ENCODE assay signal across 14 cellular contexts in the genomic region with DNA sequence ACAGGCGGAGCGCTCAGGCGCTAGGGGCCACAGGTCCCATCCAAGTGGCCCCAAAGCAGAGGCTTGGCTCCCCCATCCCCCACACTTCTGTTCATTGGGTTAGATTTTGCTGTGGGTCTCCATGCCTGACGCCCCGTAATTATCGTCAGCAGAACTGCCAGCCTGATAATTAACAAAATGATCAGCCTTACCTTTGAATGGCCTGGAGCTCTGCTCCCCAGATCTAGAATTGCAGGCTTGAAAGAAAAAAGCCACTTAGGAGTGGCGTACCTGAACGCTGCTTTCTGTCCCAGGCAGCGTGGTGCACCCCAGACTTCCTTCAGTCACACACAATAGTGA. TPM values are rescaled to one million over a fixed set of nuclear protein-coding genes. Genes with fewer than 3 reads are reported as not detected.
DNase-seq lines count a peak whose midpoint lies in the region; ATAC-seq, FAIRE-seq and TF ChIP-seq lines count a peak whose summit lies in the region.
"Had no signal": no experiment of that assay in that cellular context is flagged by ENCODE, and none has a peak within 500 bp of the region (broad histone marks: within the 10 kb centered on the region; RNA-seq: fewer than 3 reads in every experiment).

No MANE protein-coding gene starts in this region.

- no peaks in the 10 kb centered on the region for H3K9me3 ChIP-seq in A549
- no peaks in the 10 kb centered on the region for H3K9me3 ChIP-seq in K562 (replicated peaks; ENCODE audit: control insufficient read depth, insufficient read depth, low read depth, low read length)

- TF ChIP-seq POLR2A in A549 (IDR thresholded peaks at IDR 0.05; ENCODE audit: low read length) (no peak), K562 (conservative IDR thresholded peaks at IDR 0.05) (no peak)

- H3K4me1 ChIP-seq in A549 (peaks cover 16% of the 10 kb centered on the region; the same call in 2 of the 3 replicates), K562 (replicated peaks in 1 of 2; ENCODE audit: control insufficient read depth in 2 of 2, insufficient read depth in 2 of 2, low read length in 2 of 2) (peaks cover 12 to 59% of the 10 kb centered on the region in 2 experiments; a peak in 4 of 5 replicates)

- peaks cover 11% of the 10 kb centered on the region for H4K20me1 ChIP-seq in K562 (replicated peaks; ENCODE audit: control insufficient read depth, insufficient read depth, low read length)

- H3K4me1 Mint-ChIP-seq in nephron progenitor cell: peaks cover 17% of the 10 kb centered on the region
- H3K4me1 Mint-ChIP-seq: activated CD4-positive, alpha-beta memory T cell treated with anti-CD3 and anti-CD28 coated beads, Interleukin-2, amount 10 ng/mL, durations not matched to agents 7 days and 5 days; stimulated activated naive CD8-positive, alpha-beta T cell treated with anti-CD3 and anti-CD28 coated beads, Interleukin-15, amount 100 ng/mL, for 72 hours had no signal

- peak overlapping the region; percentile 13; the same call in 1 of the 2 replicates for H2AFZ ChIP-seq in K562 (ENCODE audit: low read depth, low read length)

- FAIRE-seq in A549 (lab: Jason Lieb, UNC) (no peak), K562 (lab: Jason Lieb, UNC) (no peak)

- H3K4me3 ChIP-seq in A549 (no peak overlapping the region), HFF-Myc (replicated peaks; ENCODE audit: low read depth, low read length) (no peak overlapping the region), K562 (no peak overlapping the region)

- H3K27me3 ChIP-seq in K562 (ENCODE audit: control insufficient read depth in 2 of 2, insufficient read depth in 2 of 2, low read length in 2 of 2): peaks cover 12 to 59% of the 10 kb centered on the region in 2 experiments; a peak in 4 of 5 replicates

- H3K9me1 ChIP-seq in K562 (ENCODE audit: control insufficient read depth, insufficient read depth, low read length): no peaks in the 10 kb centered on the region

- H3K9ac ChIP-seq in K562 (ENCODE audit: insufficient read depth in 1 of 2, low read depth in 2 of 2, low read length in 2 of 2): 0 out of 4 replicates have a peak overlapping the region, but pooled peaks of 1 of the 2 experiments have one; percentile 23

- ATAC-seq in A549 (no peak), K562 (no peak)
- ATAC-seq: stimulated activated naive CD8-positive, alpha-beta T cell treated with anti-CD3 and anti-CD28 coated beads, Interleukin-15, amount 100 ng/mL, for 72 hours had no signal

- WGBS in A549 (ENCODE audit: missing lambda C conversion rate): 63% methylated on average over 9 of the region's 9 CpGs
- WGBS in K562 (ENCODE audit: insufficient coverage, low coverage, missing lambda C conversion rate): 21% methylated on average over 8 of the region's 9 CpGs

- H3K27ac ChIP-seq in A549: no peak overlapping the region
- no peak overlapping the region for H3K27ac ChIP-seq in K562 (ENCODE audit: extremely low read depth, low read depth, low read length)

- no peaks in the 10 kb centered on the region for H3K36me3 ChIP-seq in K562 (ENCODE audit: control insufficient read depth, insufficient read depth, low read length)

- CTCF ChIA-PET in A549 (lab: Yijun Ruan, JAX) (interaction anchor here (0.5 to 27.5 kb wide), 45 partner anchors 8 to 491 kb away, joined by 3 to 1152 read pairs (median 4); a partner anchor contains a TSS), K562 (lab: Yijun Ruan, JAX; ENCODE audit: low intra/inter-chr PET ratio) (interaction anchor here (1.1 to 3.6 kb wide), 3 partner anchors 49 to 107 kb away, joined by 4 to 18 read pairs (median 9); no protein-coding TSS in a partner anchor)

- no peaks in the 10 kb centered on the region for H3K79me2 ChIP-seq in K562 (ENCODE audit: control insufficient read depth, insufficient read depth, low read length)

- H3K27me3 Mint-ChIP-seq in nephron progenitor cell (ENCODE audit: low read depth, poor library complexity): no peaks in the 10 kb centered on the region
- H3K27me3 Mint-ChIP-seq: activated CD4-positive, alpha-beta memory T cell treated with anti-CD3 and anti-CD28 coated beads, Interleukin-2, amount 10 ng/mL, durations not matched to agents 7 days and 5 days; stimulated activated naive CD8-positive, alpha-beta T cell treated with anti-CD3 and anti-CD28 coated beads, Interleukin-15, amount 100 ng/mL, for 72 hours had no signal

- TF ChIP-seq EP300 in A549 (IDR thresholded peaks at IDR 0.05) (no peak), K562 (IDR thresholded peaks at IDR 0.05; ENCODE audit: low read length) (no peak)

- in situ Hi-C loops in K562 (cut with MboI): loop anchor here (5.0 kb wide), 3 partner anchors 54 to 159 kb away; a partner anchor contains a TSS

- DNase-seq in A549 (ENCODE audit: low read depth in 1 of 2, low spot score in 1 of 2) (no peak), HFF-Myc (ENCODE audit: extremely low read depth, low read depth) (no peak), K562 (ENCODE audit: extremely low read depth in 1 of 4, low spot score in 3 of 4) (no peak), nephron progenitor cell (no peak), DMS79 treated with DMSO at 0.1 percent for 48 hours (lab: John Stamatoyannopoulos, UW) (no peak), activated gamma-delta T cell (lab: John Stamatoyannopoulos, UW) (no peak), amygdala (lab: John Stamatoyannopoulos, UW) (no peak), MV-4-11 (lab: John Stamatoyannopoulos, UW) (no peak)
- DNase-seq: NCI-H524 treated with DMSO at 0.1 percent for 48 hours had no signal

- no peaks in the 10 kb centered on the region for H3K9me3 Mint-ChIP-seq in nephron progenitor cell
- H3K9me3 Mint-ChIP-seq: activated CD4-positive, alpha-beta memory T cell treated with anti-CD3 and anti-CD28 coated beads, Interleukin-2, amount 10 ng/mL, durations not matched to agents 7 days and 5 days; stimulated activated naive CD8-positive, alpha-beta T cell treated with anti-CD3 and anti-CD28 coated beads, Interleukin-15, amount 100 ng/mL, for 72 hours had no signal

- no peak overlapping the region for H3K4me3 Mint-ChIP-seq in nephron progenitor cell
- H3K4me3 Mint-ChIP-seq: activated CD4-positive, alpha-beta memory T cell treated with anti-CD3 and anti-CD28 coated beads, Interleukin-2, amount 10 ng/mL, durations not matched to agents 7 days and 5 days; stimulated activated naive CD8-positive, alpha-beta T cell treated with anti-CD3 and anti-CD28 coated beads, Interleukin-15, amount 100 ng/mL, for 72 hours had no signal

- BruUV-seq in K562 (replicated peaks; lab: Mats Ljungman, UMichigan): no TSS peak

- peaks cover 48% of the 10 kb centered on the region for H3K36me3 Mint-ChIP-seq in nephron progenitor cell (ENCODE audit: low read depth)

- H3K4me2 ChIP-seq in A549: peak overlapping the region; percentile 62; the same call in 2 of the 3 replicates
- peak overlapping the region; percentile 23; the same call in 1 of the 2 replicates for H3K4me2 ChIP-seq in K562 (ENCODE audit: insufficient read depth, low read length)

- H3K27ac Mint-ChIP-seq in nephron progenitor cell: peak overlapping the region; percentile 29
- H3K27ac Mint-ChIP-seq: activated CD4-positive, alpha-beta memory T cell treated with anti-CD3 and anti-CD28 coated beads, Interleukin-2, amount 10 ng/mL, durations not matched to agents 7 days and 5 days; stimulated activated naive CD8-positive, alpha-beta T cell treated with anti-CD3 and anti-CD28 coated beads, Interleukin-15, amount 100 ng/mL, for 72 hours had no signal

- POLR2A ChIA-PET in A549 (lab: Yijun Ruan, JAX) (interaction anchor here (2.7 kb wide), 1 partner anchor 49 kb away, joined by 16 read pairs; a partner anchor contains a TSS), K562 (lab: Yijun Ruan, JAX) (interaction anchor here (0.5 to 1.4 kb wide), 7 partner anchors 10 to 167 kb away, joined by 3 to 4 read pairs (median 3); a partner anchor contains a TSS)

- peak; percentile 13; the same call in 1 of the 3 replicates for TF ChIP-seq CTCF in A549 (IDR thresholded peaks at IDR 0.05)
- TF ChIP-seq CTCF in HFF-Myc (IDR thresholded peaks at IDR 0.05; ENCODE audit: low read depth, low read length, missing control alignments): peak; percentile 24
- TF ChIP-seq CTCF in K562 (IDR thresholded peaks at IDR 0.05 in 2 of 3, conservative IDR thresholded peaks at IDR 0.05 in 1 of 3; ENCODE audit: insufficient read depth in 2 of 3, low read depth in 1 of 3, low read length in 3 of 3): peak in 1 of 3 experiments; percentile 18; a peak in 1 of 6 replicates
- no peak for TF ChIP-seq CTCF in nephron progenitor cell (IDR thresholded peaks at IDR 0.05)

- TF ChIP-seq RAD21 in A549 (conservative IDR thresholded peaks at IDR 0.05 in 1 of 2, IDR thresholded peaks at IDR 0.05 in 1 of 2) (no peak), K562 (CRISPR knock-in tag; conservative IDR thresholded peaks at IDR 0.05 in 1 of 2, IDR thresholded peaks at IDR 0.05 in 1 of 2) (no peak)

- intact Hi-C loops in K562 (cut with micrococcal nuclease): loop anchor here (1.0 kb wide), 1 partner anchor 52 kb away; no protein-coding TSS in a partner anchor

RNA-seq across cellular contexts. Expression of a gene that starts 28.7 kb away (rescaled TPM):
- polyA plus RNA-seq in A549 (2011; rRNA removed) (not detected in 2 replicates), A549 (2017; fragmentation: RNase III; extraction: RNeasy Plus Mini Kit Qiagen cat#74134 plus additional on column Dnase treatment) (not detected in 3 replicates), K562 (2011; rRNA removed) (not detected in 2 replicates), K562 (2014; fragmentation: Illumina TruSeq; extraction: Trizol) (not detected in 2 replicates), K562 (2014; fragmentation: Nextera tagmentation; extraction: Ambion mirVana) (not detected), K562 (2014; rRNA removed) (not detected in 2 replicates)
- polyA plus RNA-seq in A549 (2012; cell fraction: cytosol; rRNA removed): not detected in 2 replicates
- not detected in 2 replicates for polyA plus RNA-seq in A549 (2012; cell fraction: nucleus; rRNA removed)
- not detected in 2 replicates for polyA minus RNA-seq in A549 (2011; rRNA and poly(A)+ RNA removed)
- total RNA-seq in K562 (2011; cell fraction: chromatin; rRNA removed; ENCODE audit: low replicate concordance): not detected in 2 replicates
- not detected in 2 replicates for total RNA-seq in K562 (2011; cell fraction: nucleolus; rRNA removed)
- total RNA-seq in K562 (2011; cell fraction: nucleoplasm; rRNA removed): not detected in 2 replicates
- total RNA-seq in K562 (2014; rRNA removed) (not detected in 2 replicates), K562 (2014; rRNA removed; fragmentation: Illumina TruSeq; extraction: Trizol) (not detected in 2 replicates), K562 (2015; rRNA removed; fragmentation: Illumina TruSeq; extraction: Trizol) (not detected in 2 replicates), K562 (2021) (not detected in 2 replicates)
- polyA plus RNA-seq in K562 (2011; cell fraction: cytosol; rRNA removed): not detected in 2 replicates
- not detected in 2 replicates for polyA plus RNA-seq in K562 (2011; cell fraction: nucleus; rRNA removed)
- not detected in 2 replicates for polyA plus RNA-seq in K562 (2012)
- not detected in 2 replicates for polyA minus RNA-seq in K562 (2011; rRNA and poly(A)+ RNA removed)
- polyA minus RNA-seq in K562 (2011; cell fraction: cytosol; rRNA and poly(A)+ RNA removed): not detected in 2 replicates
- not detected in 2 replicates for polyA minus RNA-seq in K562 (2011; cell fraction: nucleus; rRNA and poly(A)+ RNA removed)
- total RNA-seq: activated CD4-positive, alpha-beta memory T cell treated with anti-CD3 and anti-CD28 coated beads, Interleukin-2, amount 10 ng/mL, durations not matched to agents 7 days and 5 days; liver; renal cortical epithelial cell had no signal
- polyA plus RNA-seq: adipose tissue, liver had no signal

RNA-seq across cellular contexts. Expression of a gene that starts 40.5 kb away (rescaled TPM):
- polyA plus RNA-seq in A549 (2011; rRNA removed): 0.52 and 0.69 TPM in 2 replicates
- 1.9 and 2.9 TPM in 2 replicates for polyA plus RNA-seq in A549 (2012; cell fraction: cytosol; rRNA removed)
- 2.4 and 3.2 TPM in 2 replicates for polyA plus RNA-seq in A549 (2012; cell fraction: nucleus; rRNA removed)
- polyA plus RNA-seq in A549 (2017; fragmentation: RNase III; extraction: RNeasy Plus Mini Kit Qiagen cat#74134 plus additional on column Dnase treatment): 3.3 to 4.5 TPM (median 3.5 TPM) in 3 replicates
- 0.95 and 1.5 TPM in 2 replicates for polyA minus RNA-seq in A549 (2011; rRNA and poly(A)+ RNA removed)
- total RNA-seq in K562 (2011; cell fraction: chromatin; rRNA removed; ENCODE audit: low replicate concordance): 1.7 and 4.4 TPM in 2 replicates
- 4.7 and 5.7 TPM in 2 replicates for total RNA-seq in K562 (2011; cell fraction: nucleolus; rRNA removed)
- 5.1 and 6.6 TPM in 2 replicates for total RNA-seq in K562 (2011; cell fraction: nucleoplasm; rRNA removed)
- total RNA-seq in K562 (2014; rRNA removed): 1.0 and 1.4 TPM in 2 replicates
- 0.22 TPM in 1 of 2 replicates, not detected in the other for total RNA-seq in K562 (2014; rRNA removed; fragmentation: Illumina TruSeq; extraction: Trizol)
- 0.19 TPM in 1 of 2 replicates, not detected in the other for total RNA-seq in K562 (2015; rRNA removed; fragmentation: Illumina TruSeq; extraction: Trizol)
- total RNA-seq in K562 (2021): 2.2 and 2.7 TPM in 2 replicates
- polyA plus RNA-seq in K562 (2011; rRNA removed): 0.49 and 1.7 TPM in 2 replicates
- 0.59 and 0.91 TPM in 2 replicates for polyA plus RNA-seq in K562 (2011; cell fraction: cytosol; rRNA removed)
- 2.4 and 3.4 TPM in 2 replicates for polyA plus RNA-seq in K562 (2011; cell fraction: nucleus; rRNA removed)
- 2.7 and 7.2 TPM in 2 replicates for polyA plus RNA-seq in K562 (2012)
- polyA plus RNA-seq in K562 (2014; fragmentation: Illumina TruSeq; extraction: Trizol): 1.1 and 1.9 TPM in 2 replicates
- not detected for polyA plus RNA-seq in K562 (2014; fragmentation: Nextera tagmentation; extraction: Ambion mirVana)
- polyA plus RNA-seq in K562 (2014; rRNA removed): 1.1 and 1.3 TPM in 2 replicates
- 0.30 TPM in 1 of 2 replicates, not detected in the other for polyA minus RNA-seq in K562 (2011; rRNA and poly(A)+ RNA removed)
- 3.2 and 4.1 TPM in 2 replicates for polyA minus RNA-seq in K562 (2011; cell fraction: cytosol; rRNA and poly(A)+ RNA removed)
- polyA minus RNA-seq in K562 (2011; cell fraction: nucleus; rRNA and poly(A)+ RNA removed): 0.67 and 1.00 TPM in 2 replicates
- total RNA-seq: liver had no signal

RNA-seq across cellular contexts. Expression of a gene that starts 47.8 kb away (rescaled TPM):
- polyA plus RNA-seq in A549 (2011; rRNA removed) (5.6 and 11.5 TPM in 2 replicates), A549 (2017; fragmentation: RNase III; extraction: RNeasy Plus Mini Kit Qiagen cat#74134 plus additional on column Dnase treatment) (8.6 to 9.6 TPM (median 9.4 TPM) in 3 replicates), K562 (2011; rRNA removed) (0.28 and 0.45 TPM in 2 replicates), K562 (2014; fragmentation: Illumina TruSeq; extraction: Trizol) (0.13 and 0.15 TPM in 2 replicates), K562 (2014; fragmentation: Nextera tagmentation; extraction: Ambion mirVana) (not detected), K562 (2014; rRNA removed) (0.19 and 0.45 TPM in 2 replicates)
- polyA plus RNA-seq in A549 (2012; cell fraction: cytosol; rRNA removed): 7.1 and 9.2 TPM in 2 replicates
- 44.5 and 50.9 TPM in 2 replicates for polyA plus RNA-seq in A549 (2012; cell fraction: nucleus; rRNA removed)
- 49.2 and 54.7 TPM in 2 replicates for polyA minus RNA-seq in A549 (2011; rRNA and poly(A)+ RNA removed)
- 2.3 and 6.7 TPM in 2 replicates for total RNA-seq in K562 (2011; cell fraction: chromatin; rRNA removed; ENCODE audit: low replicate concordance)
- 1.8 and 3.5 TPM in 2 replicates for total RNA-seq in K562 (2011; cell fraction: nucleolus; rRNA removed)
- total RNA-seq in K562 (2011; cell fraction: nucleoplasm; rRNA removed): 2.2 and 5.4 TPM in 2 replicates
- total RNA-seq in K562 (2014; rRNA removed) (0.18 and 0.29 TPM in 2 replicates), K562 (2014; rRNA removed; fragmentation: Illumina TruSeq; extraction: Trizol) (0.03 and 0.04 TPM in 2 replicates), K562 (2015; rRNA removed; fragmentation: Illumina TruSeq; extraction: Trizol) (0.11 and 0.36 TPM in 2 replicates), K562 (2021) (0.64 and 1.1 TPM in 2 replicates)
- 0.27 and 0.66 TPM in 2 replicates for polyA plus RNA-seq in K562 (2011; cell fraction: cytosol; rRNA removed)
- 1.5 and 1.9 TPM in 2 replicates for polyA plus RNA-seq in K562 (2011; cell fraction: nucleus; rRNA removed)
- polyA plus RNA-seq in K562 (2012): 0.33 and 1.8 TPM in 2 replicates
- 1.9 and 2.0 TPM in 2 replicates for polyA minus RNA-seq in K562 (2011; rRNA and poly(A)+ RNA removed)
- polyA minus RNA-seq in K562 (2011; cell fraction: cytosol; rRNA and poly(A)+ RNA removed): 2.4 and 4.2 TPM in 2 replicates
- 0.40 and 2.8 TPM in 2 replicates for polyA minus RNA-seq in K562 (2011; cell fraction: nucleus; rRNA and poly(A)+ RNA removed)

RNA-seq across cellular contexts. Expression of a gene that starts 53.4 kb away (rescaled TPM):
- 110 and 113 TPM in 2 replicates for polyA plus RNA-seq in A549 (2011; rRNA removed)
- 303 and 306 TPM in 2 replicates for polyA plus RNA-seq in A549 (2012; cell fraction: cytosol; rRNA removed)
- 517 and 642 TPM in 2 replicates for polyA plus RNA-seq in A549 (2012; cell fraction: nucleus; rRNA removed)
- 150 to 166 TPM (median 156 TPM) in 3 replicates for polyA plus RNA-seq in A549 (2017; fragmentation: RNase III; extraction: RNeasy Plus Mini Kit Qiagen cat#74134 plus additional on column Dnase treatment)
- 161 and 189 TPM in 2 replicates for polyA minus RNA-seq in A549 (2011; rRNA and poly(A)+ RNA removed)
- 95.6 and 251 TPM in 2 replicates for total RNA-seq in K562 (2011; cell fraction: chromatin; rRNA removed; ENCODE audit: low replicate concordance)
- 199 and 247 TPM in 2 replicates for total RNA-seq in K562 (2011; cell fraction: nucleolus; rRNA removed)
- total RNA-seq in K562 (2011; cell fraction: nucleoplasm; rRNA removed): 115 and 136 TPM in 2 replicates
- 194 and 217 TPM in 2 replicates for total RNA-seq in K562 (2014; rRNA removed)
- 76.9 and 92.0 TPM in 2 replicates for total RNA-seq in K562 (2014; rRNA removed; fragmentation: Illumina TruSeq; extraction: Trizol)
- 115 and 119 TPM in 2 replicates for total RNA-seq in K562 (2015; rRNA removed; fragmentation: Illumina TruSeq; extraction: Trizol)
- 227 and 243 TPM in 2 replicates for total RNA-seq in K562 (2021)
- 84.6 and 226 TPM in 2 replicates for polyA plus RNA-seq in K562 (2011; rRNA removed)
- 268 and 390 TPM in 2 replicates for polyA plus RNA-seq in K562 (2011; cell fraction: cytosol; rRNA removed)
- polyA plus RNA-seq in K562 (2011; cell fraction: nucleus; rRNA removed): 341 and 344 TPM in 2 replicates
- polyA plus RNA-seq in K562 (2012): 190 and 549 TPM in 2 replicates
- polyA plus RNA-seq in K562 (2014; fragmentation: Illumina TruSeq; extraction: Trizol): 319 and 377 TPM in 2 replicates
- polyA plus RNA-seq in K562 (2014; fragmentation: Nextera tagmentation; extraction: Ambion mirVana): 10 to 100 TPM; 46.1 to 81.5 TPM
- polyA plus RNA-seq in K562 (2014; rRNA removed): 154 and 158 TPM in 2 replicates
- polyA minus RNA-seq in K562 (2011; rRNA and poly(A)+ RNA removed): 95.0 and 99.1 TPM in 2 replicates
- polyA minus RNA-seq in K562 (2011; cell fraction: cytosol; rRNA and poly(A)+ RNA removed): 155 and 228 TPM in 2 replicates
- 97.1 and 133 TPM in 2 replicates for polyA minus RNA-seq in K562 (2011; cell fraction: nucleus; rRNA and poly(A)+ RNA removed)
